12 cellular contexts compared by ENCODE assay signal in genomic region chr10:6721964-6722615, GRCh38.
DNase-seq lines count a peak whose midpoint lies in the region; ATAC-seq, FAIRE-seq and TF ChIP-seq lines count a peak whose summit lies in the region.
"Had no signal": no experiment of that assay in that cellular context is flagged by ENCODE, and none has a peak within 500 bp of the region (broad histone marks: within the 10 kb centered on the region; RNA-seq: fewer than 3 reads in every experiment).

No MANE protein-coding gene starts in this region.

- TF ChIP-seq RAD21 in A549 (conservative IDR thresholded peaks at IDR 0.05 in 1 of 2, IDR thresholded peaks at IDR 0.05 in 1 of 2) = no peak

- peak overlapping the region; percentile 84 for H4K91ac ChIP-seq in mesenchymal stem cell (ENCODE audit: low read length)

- TF ChIP-seq CTCF in A549 (IDR thresholded peaks at IDR 0.05) = no peak

- no peak overlapping the region for H2BK15ac ChIP-seq in mesenchymal stem cell (ENCODE audit: low read depth, poor library complexity, severe bottlenecking)

- TF ChIP-seq POLR2A in A549 (IDR thresholded peaks at IDR 0.05; ENCODE audit: low read length) = no peak

- no peak overlapping the region for H2AFZ ChIP-seq in mesenchymal stem cell (ENCODE audit: low read depth, low read length)

- H2BK5ac ChIP-seq in mesenchymal stem cell (ENCODE audit: low read depth, low read length, poor library complexity, severe bottlenecking) = no peak overlapping the region

- H3K4me1 ChIP-seq in A549 (peaks cover 32% of the 10 kb centered on the region), mesenchymal stem cell (ENCODE audit: control insufficient read depth, insufficient read depth, low read depth, low read length) (peaks cover 3% of the 10 kb centered on the region)
- H3K4me1 ChIP-seq: BLaER1 treated with 17β-estradiol and CSF1 and Interleukin-3, amounts not matched to agents 10 nM and 100 nM had no signal

- peak overlapping the region; percentile 84 for H2BK120ac ChIP-seq in mesenchymal stem cell (ENCODE audit: low read depth, low read length)

- no peak overlapping the region for H3K23ac ChIP-seq in mesenchymal stem cell (ENCODE audit: low read length in 2 of 2)

- ATAC-seq in A549 (peak; percentile 63 to 85), HG03108 (IDR thresholded peaks at IDR 0.05; ENCODE audit: unreplicated experiment) (no peak)

- no peak; a peak in 1 of 5 replicates for TF ChIP-seq EP300 in A549 (IDR thresholded peaks at IDR 0.05)

- peak overlapping the region; percentile 82 for H3K9ac ChIP-seq in mesenchymal stem cell (ENCODE audit: low read length)
- H3K9ac ChIP-seq: BLaER1 treated with 17β-estradiol and CSF1 and Interleukin-3, amounts not matched to agents 10 nM and 100 nM had no signal

- H2AK5ac ChIP-seq in mesenchymal stem cell (ENCODE audit: low read length, severe bottlenecking) = no peak overlapping the region

- DNase-seq in A549 (ENCODE audit: low read depth in 1 of 2, low spot score in 1 of 2) (peak; percentile 63 to 83), M059J (ENCODE audit: low read depth) (peak; percentile 93), dermis blood vessel endothelial cell (peak; percentile 98), mesenchymal stem cell (peak; percentile 94), germinal center (ENCODE audit: low spot score) (no peak), anterior cingulate cortex (lab: John Stamatoyannopoulos, UW) (no peak), NCI-H187 (lab: John Stamatoyannopoulos, UW) (no peak)
- DNase-seq: activated naive CD4-positive, alpha-beta T cell; NCI-H146 had no signal

- H3K9me3 ChIP-seq in A549 = no peaks in the 10 kb centered on the region
- no peaks in the 10 kb centered on the region for H3K9me3 ChIP-seq in mesenchymal stem cell (ENCODE audit: control insufficient read depth, low read length)

- CTCF ChIA-PET in A549 (lab: Yijun Ruan, JAX) = interaction anchor here (0.9 to 2.3 kb wide), 12 partner anchors 8 to 695 kb away, joined by 3 to 12 read pairs (median 4); no protein-coding TSS in a partner anchor

- H3K27ac ChIP-seq in A549 (peak overlapping the region; percentile 74 to 82), mesenchymal stem cell (ENCODE audit: low read length, poor library complexity, severe bottlenecking) (peak overlapping the region; percentile 67)
- H3K27ac ChIP-seq: BLaER1 treated with 17β-estradiol and CSF1 and Interleukin-3, amounts not matched to agents 10 nM and 100 nM had no signal

- WGBS in A549 (ENCODE audit: missing lambda C conversion rate) = 21% methylated on average over 11 of the region's 11 CpGs
- WGBS in mesenchymal stem cell = 34% methylated on average over 11 of the region's 11 CpGs

- FAIRE-seq in A549 (lab: Jason Lieb, UNC) = peak; percentile 13
- FAIRE-seq: GM18507 had no signal

- H3K4ac ChIP-seq in mesenchymal stem cell (ENCODE audit: low read depth in 1 of 2, low read length in 2 of 2) = peak overlapping the region; percentile 83 to 95

- H3K79me1 ChIP-seq in mesenchymal stem cell (replicated peaks; ENCODE audit: low read length, poor library complexity, severe bottlenecking) = no peaks in the 10 kb centered on the region

- H3K4me3 ChIP-seq in A549 (peak overlapping the region; percentile 29; the same call in 2 of the 3 replicates), mesenchymal stem cell (ENCODE audit: insufficient read depth in 1 of 2, low read depth in 1 of 2, low read length in 2 of 2) (peak overlapping the region in 1 of 2 experiments; percentile 69)
- H3K4me3 ChIP-seq: BLaER1 treated with 17β-estradiol and CSF1 and Interleukin-3, amounts not matched to agents 10 nM and 100 nM had no signal

- H3K4me2 ChIP-seq in A549 = peak overlapping the region; percentile 87
- peak overlapping the region; percentile 45 for H3K4me2 ChIP-seq in mesenchymal stem cell (ENCODE audit: low read length, poor library complexity, severe bottlenecking)
- H3K4me2 ChIP-seq: BLaER1 treated with 17β-estradiol and CSF1 and Interleukin-3, amounts not matched to agents 10 nM and 100 nM had no signal

- no peaks in the 10 kb centered on the region for H3K36me3 ChIP-seq in mesenchymal stem cell (ENCODE audit: control insufficient read depth in 1 of 2, insufficient read depth in 2 of 2, low read depth in 1 of 2, low read length in 2 of 2)
- H3K36me3 ChIP-seq: BLaER1 treated with 17β-estradiol and CSF1 and Interleukin-3, amounts not matched to agents 10 nM and 100 nM had no signal

- H3K27me3 ChIP-seq in mesenchymal stem cell (ENCODE audit: control insufficient read depth in 1 of 2, insufficient read depth in 1 of 2, low read length in 2 of 2) = no peaks in the 10 kb centered on the region
- H3K27me3 ChIP-seq: BLaER1 treated with 17β-estradiol and CSF1 and Interleukin-3, amounts not matched to agents 10 nM and 100 nM had no signal

- H3K14ac ChIP-seq in mesenchymal stem cell (ENCODE audit: low read length in 2 of 2) = no peak overlapping the region

- H3K18ac ChIP-seq in mesenchymal stem cell (ENCODE audit: low read depth in 1 of 2, low read length in 2 of 2) = peak overlapping the region; percentile 85 to 94

- H4K8ac ChIP-seq in mesenchymal stem cell (ENCODE audit: low read length) = peak overlapping the region; percentile 90

- POLR2A ChIA-PET in A549 (lab: Yijun Ruan, JAX) = interaction anchor here (0.5 to 2.2 kb wide), 3 partner anchors 15 to 519 kb away, joined by 3 to 20 read pairs (median 4); partner anchors contain the start of gene PFKFB3

- H2BK12ac ChIP-seq in mesenchymal stem cell (ENCODE audit: low read length in 2 of 2) = peak overlapping the region; percentile 64 to 91

TF ChIP-seq in A549, 52 proteins besides CTCF, POLR2A, EP300 and RAD21:
- TF ChIP-seq MAX (IDR thresholded peaks at IDR 0.05) (peak; percentile 65), E2F6 (IDR thresholded peaks at IDR 0.05; ENCODE audit: borderline replicate concordance, low read depth) (no peak), EHF (CRISPR knock-in tag; IDR thresholded peaks at IDR 0.05) (no peak), CEBPB (IDR thresholded peaks at IDR 0.05) (0 out of 4 replicates have a peak, but pooled peaks of 1 of the 2 experiments have one; percentile 17), FOSB (CRISPR knock-in tag; IDR thresholded peaks at IDR 0.05) (no peak), FOSL2 (IDR thresholded peaks at IDR 0.05) (peak; percentile 75), FOSL2 (CRISPR knock-in tag; IDR thresholded peaks at IDR 0.05) (peak; percentile 91), ATOH8 (CRISPR knock-in tag; IDR thresholded peaks at IDR 0.05; ENCODE audit: low read depth) (no peak), GATA3 (IDR thresholded peaks at IDR 0.05; ENCODE audit: borderline replicate concordance) (peak; percentile 66; the same call in 1 of the 2 replicates), JUN (IDR thresholded peaks at IDR 0.05) (0 out of 5 replicates have a peak, but pooled peaks of 1 of the 2 experiments have one; percentile 37), BHLHE40 (IDR thresholded peaks at IDR 0.05; ENCODE audit: low read depth, low read length) (peak; percentile 91), JUNB (IDR thresholded peaks at IDR 0.05) (peak; percentile 60), SMC3 (IDR thresholded peaks at IDR 0.05) (0 out of 3 replicates have a peak, but pooled peaks have one; percentile 7), HEYL (CRISPR knock-in tag; IDR thresholded peaks at IDR 0.05) (no peak)

Comparison
In these comparisons a context has a peak if more than half of its experiments do, and no peak if none do; other contexts are left out.
1. DNase-seq: peak in A549 (2 of 2), M059J (single experiment), dermis blood vessel endothelial cell (single experiment) and mesenchymal stem cell (single experiment); none in germinal center (single experiment), anterior cingulate cortex (0 of 58) and NCI-H187 (0 of 2).